Comparison of ENCODE assay signal across 27 cellular contexts in genomic region chr3:63470745-63471144, GRCh38.
DNase-seq lines count a peak whose midpoint lies in the region; ATAC-seq, FAIRE-seq and TF ChIP-seq lines count a peak whose summit lies in the region.
"Had no signal": no experiment of that assay in that cellular context is flagged by ENCODE, and none has a peak within 500 bp of the region (broad histone marks: within the 10 kb centered on the region; RNA-seq: fewer than 3 reads in every experiment).

No MANE protein-coding gene starts in this region.

- DNase-seq in GM19239 (ENCODE audit: insufficient read length, low spot score) (no peak), pons (ENCODE audit: low spot score) (no peak), NCI-H510A treated with DMSO at 0.1 percent for 48 hours (lab: John Stamatoyannopoulos, UW) (no peak), mucosa of descending colon (no peak)
- DNase-seq: activated CD4-positive, alpha-beta T cell treated with anti-CD3 and anti-CD28 coated beads, Interleukin-2, amount 50 U/mL, for 1 hour; activated naive CD4-positive, alpha-beta T cell treated with anti-CD3 and anti-CD28 coated beads, Interleukin-2, amount 10 ng/mL, durations not matched to agents 7 days and 5 days; amniotic stem cell; cortex of kidney; EL; hippocampal formation; left lung; mesendoderm; NCI-H1417; NCI-H2081 treated with DMSO at 0.1 percent for 48 hours; NCI-H446; NK-92 treated with Interleukin-12 subunit alpha and Interleukin-12 subunit beta, amount 100 ng/mL, for 24 hours; SIG-M5; SW 1271; T1000 had no signal

- FAIRE-seq in GM19239 (lab: Jason Lieb, UNC) = peak; percentile 8
- FAIRE-seq: D721Med, K562 had no signal

- peaks cover 3% of the 10 kb centered on the region for H3K9me3 ChIP-seq in mucosa of descending colon
- H3K9me3 ChIP-seq: breast epithelium had no signal

- ATAC-seq in GM21723 (IDR thresholded peaks at IDR 0.05; ENCODE audit: unreplicated experiment) (peak; percentile 71), HG03342 (IDR thresholded peaks at IDR 0.05; ENCODE audit: unreplicated experiment) (peak; percentile 60), GM21528 (IDR thresholded peaks at IDR 0.05; ENCODE audit: low FRiP score, unreplicated experiment) (no peak), mucosa of descending colon (no peak)
- ATAC-seq: gastroesophageal sphincter, HCT116, K562, left lung had no signal

- no peak for TF ChIP-seq CTCF in mucosa of descending colon (IDR thresholded peaks at IDR 0.05)

- intact Hi-C loops in mucosa of descending colon (cut with DNase I, micrococcal nuclease) = no loop called here

- H3K4me1 ChIP-seq in mucosa of descending colon (ENCODE audit: low read depth) = no peaks in the 10 kb centered on the region
- H3K4me1 ChIP-seq: breast epithelium, gastroesophageal sphincter, left lung had no signal

- H3K4me3 ChIP-seq in mucosa of descending colon = no peak overlapping the region
- H3K4me3 ChIP-seq: breast epithelium, gastroesophageal sphincter, K562, left lung had no signal

- H3K36me3 ChIP-seq in mucosa of descending colon (ENCODE audit: low read depth) = no peaks in the 10 kb centered on the region
- H3K36me3 ChIP-seq: breast epithelium, gastroesophageal sphincter, left lung had no signal

Comparison
In these comparisons a context has a peak if more than half of its experiments do, and no peak if none do; other contexts are left out.
1. ATAC-seq: peak in GM21723 (single experiment) and HG03342 (single experiment); none in GM21528 (single experiment) and mucosa of descending colon (single experiment).